ENCODE assay signal across 19 cellular contexts in the genomic region with DNA sequence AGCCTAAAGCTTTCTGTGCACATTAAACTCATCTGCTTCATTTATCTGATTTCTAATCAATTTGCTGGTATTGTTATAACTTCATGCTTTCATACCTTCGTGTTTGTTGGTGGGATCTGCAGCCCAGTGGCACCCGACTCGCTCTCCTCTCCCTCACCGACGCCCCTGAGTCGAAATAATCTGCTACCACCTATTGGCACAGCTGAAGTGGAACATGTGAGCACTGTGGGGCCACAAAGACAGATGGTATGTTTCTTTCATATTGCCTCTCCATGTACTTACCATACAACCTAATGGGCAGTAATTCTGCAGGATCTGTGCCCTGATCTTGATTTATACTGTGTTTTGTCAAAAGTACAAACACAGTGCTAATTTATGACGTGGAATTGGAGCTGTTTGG.
"Had no signal": no experiment of that assay in that cellular context is flagged by ENCODE, and none has a peak within 500 bp of the region (broad histone marks: within the 10 kb centered on the region; RNA-seq: fewer than 3 reads in every experiment).

No MANE protein-coding gene starts in this region.

- H3K4me1 Mint-ChIP-seq: memory B cell, mesothelial cell of epicardium had no signal

- H3K4me3 Mint-ChIP-seq: memory B cell; mesothelial cell of epicardium; natural killer cell treated with Interleukin-12 subunit alpha and Interleukin-12 subunit beta and Interleukin-15 and Interleukin-18, amount 100 ng/mL, for 72 hours; type B pancreatic cell had no signal

- ATAC-seq: foreskin keratinocyte; left lobe of liver; lower lobe of right lung; natural killer cell treated with Interleukin-12 subunit alpha and Interleukin-12 subunit beta and Interleukin-15 and Interleukin-18, amount 100 ng/mL, for 72 hours; pancreas had no signal

- H3K27ac Mint-ChIP-seq: memory B cell; mesothelial cell of epicardium; natural killer cell treated with Interleukin-12 subunit alpha and Interleukin-12 subunit beta and Interleukin-15 and Interleukin-18, amount 100 ng/mL, for 72 hours; type B pancreatic cell had no signal

- DNase-seq: effector memory CD4-positive, alpha-beta T cell; erythroblast; foreskin keratinocyte; head of caudate nucleus; hippocampal formation; lower lobe of right lung; occipital lobe; pancreas; retina; sigmoid colon; stimulated activated CD4-positive, alpha-beta T cell treated with anti-CD3 and anti-CD28 coated beads, Interleukin-2, amount 100 ng/mL, for 24 hours; stimulated activated naive CD4-positive, alpha-beta T cell; stomach; substantia nigra had no signal

- H3K9me3 Mint-ChIP-seq: memory B cell; mesothelial cell of epicardium; natural killer cell treated with Interleukin-12 subunit alpha and Interleukin-12 subunit beta and Interleukin-15 and Interleukin-18, amount 100 ng/mL, for 72 hours; type B pancreatic cell had no signal

- H3K27me3 Mint-ChIP-seq: memory B cell; natural killer cell treated with Interleukin-12 subunit alpha and Interleukin-12 subunit beta and Interleukin-15 and Interleukin-18, amount 100 ng/mL, for 72 hours; type B pancreatic cell had no signal
